14 cellular contexts compared by ENCODE assay signal in the genomic region with DNA sequence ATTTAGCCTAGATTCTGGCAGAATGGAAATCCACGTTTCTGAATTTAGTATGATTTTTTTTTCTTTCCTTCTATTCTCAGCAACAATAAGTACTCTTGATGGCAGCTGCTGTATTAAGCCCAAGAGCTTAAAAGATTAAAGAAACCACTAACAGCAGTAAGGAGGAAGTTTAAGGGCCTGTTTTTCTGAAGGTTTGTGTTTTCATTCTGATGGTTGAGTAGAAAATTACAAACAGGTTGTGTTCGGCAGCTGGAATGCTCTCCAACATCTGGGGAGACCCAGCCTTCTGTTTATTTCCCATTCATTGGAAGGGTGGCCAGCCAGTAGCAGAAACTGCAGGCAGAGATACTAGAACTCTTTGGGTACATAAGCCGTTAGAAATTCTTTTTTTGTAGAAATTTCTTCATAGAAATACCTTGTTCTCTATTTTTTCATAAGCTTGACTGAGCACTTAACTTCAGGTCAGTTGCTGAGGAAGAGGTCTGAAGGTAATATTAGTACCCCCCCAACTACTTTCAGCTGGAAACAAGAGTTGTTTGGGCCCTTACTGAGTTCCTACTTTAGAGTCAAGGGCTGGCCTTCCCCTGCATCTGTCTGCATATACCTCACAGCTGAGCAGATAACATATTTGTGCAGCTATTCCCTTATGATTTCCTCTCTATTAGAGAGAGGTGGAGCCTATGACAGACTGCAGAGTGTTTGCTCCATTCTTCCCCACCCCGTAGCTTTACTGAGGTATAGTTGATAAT.
DNase-seq lines count a peak whose midpoint lies in the region; ATAC-seq, FAIRE-seq and TF ChIP-seq lines count a peak whose summit lies in the region.
"Had no signal": no experiment of that assay in that cellular context is flagged by ENCODE, and none has a peak within 500 bp of the region (broad histone marks: within the 10 kb centered on the region; RNA-seq: fewer than 3 reads in every experiment).

No MANE protein-coding gene starts in this region.

- TF ChIP-seq POLR2A in GM12891 (IDR thresholded peaks at IDR 0.05; ENCODE audit: low read depth, low read length): no peak

- no peaks in the 10 kb centered on the region for H3K9me3 ChIP-seq in SK-N-MC (ENCODE audit: low read depth, low read length)
- H3K9me3 ChIP-seq in ascending aorta: no peaks in the 10 kb centered on the region
- H3K9me3 ChIP-seq: thyroid gland had no signal

- H3K4me3 ChIP-seq in SK-N-MC (no peak overlapping the region), retinal pigment epithelial cell (ENCODE audit: low read length) (no peak overlapping the region), ascending aorta (no peak overlapping the region)
- H3K4me3 ChIP-seq: dorsolateral prefrontal cortex, thyroid gland had no signal

- no peak for DNase-seq in GM12891 (ENCODE audit: insufficient read length, low spot score)
- no peak for DNase-seq in SK-N-MC (ENCODE audit: low read depth, low spot score)
- DNase-seq in retinal pigment epithelial cell (ENCODE audit: low read depth): peak; percentile 58
- no peak for DNase-seq in SKM-1 (lab: John Stamatoyannopoulos, UW; ENCODE audit: unreplicated experiment)
- DNase-seq in ascending aorta (ENCODE audit: low spot score in 2 of 2): no peak
- DNase-seq: activated T-cell treated with anti-CD3 and anti-CD28 coated beads for 4 hours, COR-L47, dorsolateral prefrontal cortex, kidney glomerular epithelial cell, nephron progenitor cell, thyroid gland had no signal

- intact Hi-C loops in ascending aorta (cut with DNase I): no loop called here

- no peak for TF ChIP-seq CTCF in retinal pigment epithelial cell (conservative IDR thresholded peaks at IDR 0.05; ENCODE audit: low read depth, low read length)
- TF ChIP-seq CTCF in ascending aorta (IDR thresholded peaks at IDR 0.05): no peak

- H3K27ac ChIP-seq in SK-N-MC: peak overlapping the region; percentile 21; the same call in 1 of the 2 replicates
- no peak overlapping the region for H3K27ac ChIP-seq in ascending aorta
- H3K27ac ChIP-seq: dorsolateral prefrontal cortex, RWPE1, thyroid gland had no signal

- ATAC-seq in HG02884 (IDR thresholded peaks at IDR 0.05; ENCODE audit: unreplicated experiment) (peak; percentile 57), HG03097 (IDR thresholded peaks at IDR 0.05; ENCODE audit: low FRiP score, unreplicated experiment) (no peak)

- peaks cover 0 to 5% of the 10 kb centered on the region in 2 donors for H3K4me1 ChIP-seq in ascending aorta

- peak; percentile 33 for FAIRE-seq in GM12891 (lab: Jason Lieb, UNC)

- H3K9ac ChIP-seq in SK-N-MC (ENCODE audit: insufficient read length): no peak overlapping the region

- no peaks in the 10 kb centered on the region for H3K27me3 ChIP-seq in ascending aorta
- H3K27me3 ChIP-seq: dorsolateral prefrontal cortex, thyroid gland had no signal

- H3K36me3 ChIP-seq in SK-N-MC (ENCODE audit: insufficient read depth, low read length) (no peaks in the 10 kb centered on the region), ascending aorta (no peaks in the 10 kb centered on the region)
- H3K36me3 ChIP-seq: thyroid gland had no signal

TF ChIP-seq in GM12891, 5 proteins besides CTCF, POLR2A, EP300 and RAD21:
- no peak for TF ChIP-seq POU2F2 (IDR thresholded peaks at IDR 0.05; ENCODE audit: low read depth, low read length)
- no peak for TF ChIP-seq PAX5 (IDR thresholded peaks at IDR 0.05; ENCODE audit: insufficient read depth, low read length, severe bottlenecking)
- no peak for TF ChIP-seq POLR2AphosphoS5 (IDR thresholded peaks at IDR 0.05; ENCODE audit: low read depth, low read length)
- TF ChIP-seq SPI1 (IDR thresholded peaks at IDR 0.05; ENCODE audit: low read depth, low read length): peak; percentile 48; the same call in 1 of the 2 replicates
- TF ChIP-seq TAF1 (IDR thresholded peaks at IDR 0.05; ENCODE audit: low read depth, low read length): no peak
